Comparison of ENCODE assay signal across 16 cellular contexts in the genomic region with DNA sequence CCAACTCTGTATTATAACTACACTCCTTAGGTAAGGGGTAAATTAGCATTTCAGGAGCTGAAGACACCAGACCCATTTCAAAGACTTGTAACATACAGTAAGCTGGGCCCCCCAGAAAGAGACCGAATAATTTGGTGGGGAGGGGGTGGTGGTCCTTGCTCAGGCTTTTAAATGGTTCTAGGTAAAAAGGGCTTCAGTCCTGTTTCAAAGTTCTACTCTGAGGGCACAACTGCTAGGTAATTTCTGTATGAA.
"Had no signal": no experiment of that assay in that cellular context is flagged by ENCODE, and none has a peak within 500 bp of the region (broad histone marks: within the 10 kb centered on the region; RNA-seq: fewer than 3 reads in every experiment).

No MANE protein-coding gene starts in this region.

- H3K27ac ChIP-seq: esophagus muscularis mucosa, neutrophil, parathyroid adenoma, right lobe of liver, upper lobe of right lung, VCaP had no signal

- H3K4me3 ChIP-seq: esophagus muscularis mucosa, right lobe of liver, upper lobe of right lung had no signal

- H3K27ac Mint-ChIP-seq: activated naive CD4-positive, alpha-beta T cell treated with anti-CD3 and anti-CD28 coated beads for 36 hours; T-helper 1 cell treated with Interleukin-12 subunit alpha and Interleukin-12 subunit beta and Interleukin-4 antibody, amounts not matched to agents 30 μg/mL and 1 μg/mL, for 36 hours had no signal

- H3K9me3 ChIP-seq: esophagus muscularis mucosa, neutrophil, right lobe of liver, upper lobe of right lung had no signal

- H3K36me3 ChIP-seq: esophagus muscularis mucosa, neutrophil, right lobe of liver, upper lobe of right lung had no signal

- H3K9me3 Mint-ChIP-seq: activated naive CD4-positive, alpha-beta T cell treated with anti-CD3 and anti-CD28 coated beads for 36 hours; naive thymus-derived CD8-positive, alpha-beta T cell; T-helper 1 cell treated with Interleukin-12 subunit alpha and Interleukin-12 subunit beta and Interleukin-4 antibody, amounts not matched to agents 30 μg/mL and 1 μg/mL, for 36 hours had no signal

- H3K27me3 ChIP-seq: esophagus muscularis mucosa, neutrophil, right lobe of liver, upper lobe of right lung had no signal

- H3K79me2 ChIP-seq: parathyroid adenoma had no signal

- H3K36me3 Mint-ChIP-seq: naive thymus-derived CD8-positive, alpha-beta T cell had no signal

- H3K4me3 Mint-ChIP-seq: activated naive CD4-positive, alpha-beta T cell treated with anti-CD3 and anti-CD28 coated beads for 36 hours; naive thymus-derived CD8-positive, alpha-beta T cell; T-helper 1 cell treated with Interleukin-12 subunit alpha and Interleukin-12 subunit beta and Interleukin-4 antibody, amounts not matched to agents 30 μg/mL and 1 μg/mL, for 36 hours had no signal

- DNase-seq: activated CD4-positive, alpha-beta T cell treated with anti-CD3 and anti-CD28 coated beads for 1 hour; activated CD4-positive, alpha-beta T cell treated with anti-CD3 and anti-CD28 coated beads, Interleukin-2, amount 50 U/mL, for 4 hours; activated naive CD4-positive, alpha-beta T cell treated with anti-CD3 and anti-CD28 coated beads for 36 hours; effector CD8-positive, alpha-beta T cell; mesendoderm; naive thymus-derived CD8-positive, alpha-beta T cell; right lobe of liver; small intestine; stimulated activated CD4-positive, alpha-beta T cell treated with anti-CD3 and anti-CD28 coated beads, Interleukin-15, amount 100 ng/mL, for 24 hours; stimulated activated CD4-positive, alpha-beta T cell treated with anti-CD3 and anti-CD28 coated beads, Interleukin-2, amount 100 ng/mL, for 48 hours; upper lobe of right lung had no signal

- H3K9ac ChIP-seq: parathyroid adenoma had no signal

- H3K4me1 ChIP-seq: esophagus muscularis mucosa, parathyroid adenoma, right lobe of liver, upper lobe of right lung had no signal

- H2AFZ ChIP-seq: parathyroid adenoma had no signal

- H3K27me3 Mint-ChIP-seq: naive thymus-derived CD8-positive, alpha-beta T cell had no signal

- ATAC-seq: naive thymus-derived CD8-positive, alpha-beta T cell; right lobe of liver; upper lobe of right lung had no signal
